23 cellular contexts compared by ENCODE assay signal in the genomic region with DNA sequence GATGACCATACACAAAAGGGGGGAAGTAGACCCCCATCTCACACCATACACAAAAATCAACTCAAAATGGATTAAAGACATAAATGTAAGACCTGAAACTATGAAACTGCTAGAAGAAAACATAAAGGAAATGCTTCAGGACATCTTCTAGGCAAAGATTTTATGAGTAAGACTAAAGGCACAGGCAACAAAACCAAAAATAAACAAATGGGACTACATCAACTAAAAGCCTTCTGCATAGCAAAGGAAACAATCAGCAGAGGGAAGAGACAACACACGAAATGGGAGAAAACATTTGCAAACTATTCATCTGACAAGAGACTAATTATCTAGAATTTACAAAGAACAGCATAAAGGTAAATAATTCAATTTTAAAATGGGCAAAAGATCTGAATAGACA.
"Had no signal": no experiment of that assay in that cellular context is flagged by ENCODE, and none has a peak within 500 bp of the region (broad histone marks: within the 10 kb centered on the region; RNA-seq: fewer than 3 reads in every experiment).

No MANE protein-coding gene starts in this region.

- H3K27me3 ChIP-seq: ascending aorta, brain microvascular endothelial cell, left lung, testis had no signal

- H3K27ac ChIP-seq: ascending aorta, brain microvascular endothelial cell, left lung, testis, WERI-Rb-1 had no signal

- H3K9me3 ChIP-seq: testis had no signal

- H3K4me1 ChIP-seq: ascending aorta, left lung, testis had no signal

- H3K36me3 ChIP-seq: ascending aorta, brain microvascular endothelial cell, left lung, WERI-Rb-1 had no signal

- ATAC-seq: activated CD8-positive, alpha-beta memory T cell treated with anti-CD3 and anti-CD28 coated beads, Interleukin-2, amount 10 ng/mL, durations not matched to agents 7 days and 5 days; activated CD8-positive, alpha-beta T cell treated with anti-CD3 and anti-CD28 coated beads for 36 hours; left lung; sciatic nerve had no signal

- H3K4me3 ChIP-seq: ascending aorta, left lung, lung, testis had no signal

- DNase-seq: activated CD4-positive, alpha-beta T cell treated with anti-CD3 and anti-CD28 coated beads, Interleukin-2, amount 10 ng/mL, durations not matched to agents 7 days and 5 days; activated CD4-positive, CD25-positive, alpha-beta regulatory T cell treated with anti-CD3 and anti-CD28 coated beads, Interleukin-2, amount 50 U/mL, for 72 hours; activated CD8-positive, alpha-beta memory T cell treated with anti-CD3 and anti-CD28 coated beads, Interleukin-2, amount 10 ng/mL, durations not matched to agents 7 days and 5 days; activated CD8-positive, alpha-beta T cell treated with anti-CD3 and anti-CD28 coated beads for 36 hours; activated gamma-delta T cell treated with Interleukin-2 at 50 U/mL for 16 hours; activated T-cell treated with anti-CD3 and anti-CD28 coated beads for 4 hours; brain microvascular endothelial cell; caudate nucleus; dermis blood vessel endothelial cell; effector CD8-positive, alpha-beta T cell; erythroblast; hippocampal formation; kidney glomerular epithelial cell; left lung; naive B cell; occipital lobe; stimulated activated CD4-positive, alpha-beta T cell treated with anti-CD3 and anti-CD28 coated beads, Interleukin-4, amount 100 ng/mL, for 1 hour; stimulated activated naive CD4-positive, alpha-beta T cell; testis; WERI-Rb-1 had no signal
